ENCODE assay signal across 8 cellular contexts in genomic region chr4:83011779-83012630, GRCh38. TPM values are rescaled to one million over a fixed set of nuclear protein-coding genes. Genes with fewer than 3 reads are reported as not detected.
DNase-seq lines count a peak whose midpoint lies in the region; ATAC-seq and TF ChIP-seq lines count a peak whose summit lies in the region.

No MANE protein-coding gene starts in this region.

- H3K4me1 ChIP-seq in OCI-LY1 (ENCODE audit: insufficient read depth, low read length, severe bottlenecking) (peaks cover 41% of the 10 kb centered on the region), adipocyte (ENCODE audit: control insufficient read depth, insufficient read depth, low read length) (peaks cover 33% of the 10 kb centered on the region), right cardiac atrium (ENCODE audit: control insufficient read depth, insufficient read depth, low read length) (no peaks in the 10 kb centered on the region)

- H3K4me3 ChIP-seq in OCI-LY1 (ENCODE audit: low read depth, low read length, poor library complexity, severe bottlenecking): peak overlapping the region; percentile 89
- H3K4me3 ChIP-seq in adipocyte (ENCODE audit: low read length): peak overlapping the region; percentile 96
- peak overlapping the region; percentile 68 for H3K4me3 ChIP-seq in right cardiac atrium (ENCODE audit: low read length)

- peak overlapping the region; percentile 91 for H3K4me2 ChIP-seq in OCI-LY1 (ENCODE audit: low read length)

- H3K27ac Mint-ChIP-seq in progenitor cell of endocrine pancreas: peak overlapping the region; percentile 93

- H3F3A ChIP-seq in OCI-LY1 (ENCODE audit: insufficient read depth, low read length): peaks cover 8% of the 10 kb centered on the region; the same call in 1 of the 2 replicates

- H3K9me2 ChIP-seq in OCI-LY1 (ENCODE audit: low read depth, low read length): no peaks in the 10 kb centered on the region

- H3K36me3 ChIP-seq in OCI-LY1 (ENCODE audit: insufficient read depth, low read length) (no peaks in the 10 kb centered on the region), adipocyte (ENCODE audit: control insufficient read depth, insufficient read depth, low read length, severe bottlenecking) (no peaks in the 10 kb centered on the region)

- peak overlapping the region; percentile 87 for H3K27ac ChIP-seq in OCI-LY1 (ENCODE audit: low read depth, low read length, poor library complexity, severe bottlenecking)
- H3K27ac ChIP-seq in right cardiac atrium (ENCODE audit: low read length): peak overlapping the region; percentile 58

- H3K27me3 Mint-ChIP-seq in progenitor cell of endocrine pancreas: no peaks in the 10 kb centered on the region

- ATAC-seq in HG02840 (IDR thresholded peaks at IDR 0.05; ENCODE audit: low FRiP score, unreplicated experiment) (peak; percentile 19), right cardiac atrium (peak; percentile 0 to 2)

- under 1% methylated on average over 41 of the region's 41 CpGs for WGBS in right cardiac atrium

- no peak for TF ChIP-seq CTCF in OCI-LY1 (IDR thresholded peaks at IDR 0.05; ENCODE audit: low read length)
- no peak for TF ChIP-seq CTCF in progenitor cell of endocrine pancreas (IDR thresholded peaks at IDR 0.05; ENCODE audit: unreplicated experiment)

- H3K9ac ChIP-seq in OCI-LY1 (ENCODE audit: low read length) (peak overlapping the region; percentile 83), adipocyte (ENCODE audit: low read length) (peak overlapping the region; percentile 82)

- peaks cover 50% of the 10 kb centered on the region for H3K79me2 ChIP-seq in OCI-LY1 (ENCODE audit: insufficient read depth, low read length)

- H4K20me1 ChIP-seq in OCI-LY1 (ENCODE audit: insufficient read depth, low read length): no peaks in the 10 kb centered on the region

- H3K9me3 ChIP-seq in OCI-LY1 (ENCODE audit: low read length) (no peaks in the 10 kb centered on the region), adipocyte (ENCODE audit: control insufficient read depth, low read length) (no peaks in the 10 kb centered on the region), right cardiac atrium (ENCODE audit: control insufficient read depth, low read length) (no peaks in the 10 kb centered on the region)

- intact Hi-C loops in right cardiac atrium (cut with DNase I): loop anchor here in 2 of 4 donors (2.0 to 10.0 kb wide), 3 partner anchors 23 to 117 kb away; partner anchors contain the start of genes COPS4 (in 1 of the 2) and SEC31A (in 1 of the 2)

- peaks cover 28% of the 10 kb centered on the region for H3K4me1 Mint-ChIP-seq in progenitor cell of endocrine pancreas (ENCODE audit: low read depth)

- H3K36me3 Mint-ChIP-seq in progenitor cell of endocrine pancreas (ENCODE audit: insufficient read depth): no peaks in the 10 kb centered on the region

- no peak overlapping the region for H2AFZ ChIP-seq in OCI-LY1 (ENCODE audit: low read length)

- DNase-seq in activated T-cell treated with anti-CD3 and anti-CD28 coated beads for 1 hour (ENCODE audit: low read depth): peak; percentile 4
- DNase-seq in activated T-cell treated with anti-CD3 and anti-CD28 coated beads for 4 hours: no peak
- peak; percentile 74 for DNase-seq in adipocyte (ENCODE audit: low read depth)
- DNase-seq in right cardiac atrium: peak; percentile 41 to 70 (median 64)
- peak; percentile 50 for DNase-seq in progenitor cell of endocrine pancreas (ENCODE audit: low spot score, unreplicated experiment)
- no peak for DNase-seq in middle frontal gyrus (ENCODE audit: extremely low spot score, low spot score)

- no peaks in the 10 kb centered on the region for H3K9me3 Mint-ChIP-seq in progenitor cell of endocrine pancreas (ENCODE audit: low read depth)

- H3K27me3 ChIP-seq in OCI-LY1 (ENCODE audit: insufficient read depth, low read length) (no peaks in the 10 kb centered on the region), adipocyte (replicated peaks; ENCODE audit: control insufficient read depth, insufficient read depth, low read length) (no peaks in the 10 kb centered on the region), right cardiac atrium (ENCODE audit: control insufficient read depth, insufficient read depth) (no peaks in the 10 kb centered on the region)

- peak overlapping the region; percentile 89 for H3K4me3 Mint-ChIP-seq in progenitor cell of endocrine pancreas (ENCODE audit: low read depth)

RNA-seq across cellular contexts. Expression of gene LIN54, which starts 1.4 kb away (rescaled TPM):
- 1 to 10 TPM; 7.2 to 7.7 (median 7.3) TPM for total RNA-seq in right cardiac atrium
- 2.2 TPM for polyA plus RNA-seq in right cardiac atrium
- total RNA-seq in progenitor cell of endocrine pancreas: 19.3 and 19.6 TPM in 2 replicates

RNA-seq across cellular contexts. Expression of gene COPS4, which starts 23.0 kb away (rescaled TPM):
- total RNA-seq in right cardiac atrium (10 to 100 TPM; 47.3 to 54.8 (median 50.7) TPM), progenitor cell of endocrine pancreas (36.4 and 42.7 TPM in 2 replicates)
- 40.3 TPM for polyA plus RNA-seq in right cardiac atrium

Comparison
In these comparisons a context has a peak if more than half of its experiments do, and no peak if none do; other contexts are left out.
1. DNase-seq: peak in activated T-cell treated with anti-CD3 and anti-CD28 coated beads for 1 hour (single experiment), adipocyte (single experiment), right cardiac atrium (3 of 3) and progenitor cell of endocrine pancreas (single experiment); none in activated T-cell treated with anti-CD3 and anti-CD28 coated beads for 4 hours (single experiment) and middle frontal gyrus (single experiment).
2. Peak in every context shown above with its lines, with median percentiles within 50 percentile points of each other: H3K4me3 ChIP-seq.